8 cellular contexts compared by ENCODE assay signal in genomic region chr7:29563590-29564454, GRCh38. TPM values are rescaled to one million over a fixed set of nuclear protein-coding genes. Genes with fewer than 3 reads are reported as not detected.
DNase-seq lines count a peak whose midpoint lies in the region; ATAC-seq and TF ChIP-seq lines count a peak whose summit lies in the region.

TSS of gene PRR15 (plus strand) at chr7:29563835. CDS start at chr7:29566330, 2,495 bp downstream.

- H3K9ac ChIP-seq in GM23248, result peak within 1 kb of the TSS; percentile 74
- H3K9ac ChIP-seq in muscle layer of colon (ENCODE audit: low read length), result no peak within 1 kb of the TSS

- H3K27ac ChIP-seq in A673 (ENCODE audit: low read depth, low read length, poor library complexity, severe bottlenecking) (no peak within 1 kb of the TSS), GM23248 (peak within 1 kb of the TSS; percentile 71), muscle layer of colon (ENCODE audit: low read depth, low read length) (no peak within 1 kb of the TSS), vagina (no peak within 1 kb of the TSS)

- H3K4me2 ChIP-seq in GM23248 (ENCODE audit: unreplicated experiment), result peak within 1 kb of the TSS; percentile 93

- H3K4me3 ChIP-seq in A673 (ENCODE audit: low read depth, low read length, poor library complexity, severe bottlenecking) (peak within 1 kb of the TSS; percentile 53), GM23248 (peak within 1 kb of the TSS; percentile 88), epithelial cell of proximal tubule (ENCODE audit: low read depth, low read length) (peak within 1 kb of the TSS; percentile 69), muscle layer of colon (ENCODE audit: low read depth in 1 of 2, low read length in 2 of 2) (peak within 1 kb of the TSS; percentile 36 to 75), vagina (peak within 1 kb of the TSS; percentile 46 to 53)

- H3K36me3 ChIP-seq in A673 (ENCODE audit: insufficient read depth, low read length, poor library complexity, severe bottlenecking) (no peaks in the 10 kb centered on the region), GM23248 (ENCODE audit: low read depth) (no peaks in the 10 kb centered on the region), muscle layer of colon (ENCODE audit: insufficient read depth, low read length) (no peaks in the 10 kb centered on the region), vagina (no peaks in the 10 kb centered on the region)

- WGBS in GM23248 (ENCODE audit: low coverage in 1 of 2, low lambda C conversion rate in 2 of 2, missing lambda C conversion rate in 2 of 2), 2 experiments, result 2 to 3% methylated on average over 61 to 63 of the region's 70 CpGs

- intact Hi-C loops in A673 (cut with micrococcal nuclease; ENCODE audit: unreplicated experiment) (loop anchor here (5.0 kb wide), 1 partner anchor 642 kb away; no protein-coding TSS in a partner anchor), vagina (cut with DNase I) (no loop called here)

- peaks cover 71% of the 10 kb centered on the region for H3K27me3 ChIP-seq in A673 (replicated peaks; ENCODE audit: insufficient read depth, low read depth, low read length, poor library complexity)
- H3K27me3 ChIP-seq in GM23248 (replicated peaks; ENCODE audit: insufficient read depth), result no peaks in the 10 kb centered on the region
- peaks cover 33 to 45% of the 10 kb centered on the region in 2 donors for H3K27me3 ChIP-seq in muscle layer of colon (ENCODE audit: control insufficient read depth in 1 of 2, insufficient read depth in 2 of 2, low read length in 2 of 2)
- H3K27me3 ChIP-seq in vagina, result no peaks in the 10 kb centered on the region

- CTCF ChIA-PET in A673 (lab: Charles Lee), result no interaction called here

- peaks cover 14% of the 10 kb centered on the region; the same call in 1 of the 2 replicates for H3F3A ChIP-seq in GM23248 (ENCODE audit: insufficient read depth)

- TF ChIP-seq CTCF in A673 (conservative IDR thresholded peaks at IDR 0.05; ENCODE audit: low read depth, low read length) (no peak), epithelial cell of proximal tubule (conservative IDR thresholded peaks at IDR 0.05; ENCODE audit: low read depth, low read length) (no peak), vagina (IDR thresholded peaks at IDR 0.05) (no peak)

- no peak for TF ChIP-seq POLR2A in vagina (IDR thresholded peaks at IDR 0.05)

- no peaks in the 10 kb centered on the region for H3K9me2 ChIP-seq in GM23248 (ENCODE audit: insufficient read depth)

- H3K4me1 ChIP-seq in A673 (ENCODE audit: insufficient read depth, low read length, poor library complexity, severe bottlenecking), result peaks cover 16% of the 10 kb centered on the region
- H3K4me1 ChIP-seq in GM23248 (ENCODE audit: insufficient read depth), result peaks cover 14% of the 10 kb centered on the region
- H3K4me1 ChIP-seq in muscle layer of colon (ENCODE audit: insufficient read depth, low read length), result peaks cover 21% of the 10 kb centered on the region
- H3K4me1 ChIP-seq in vagina, result peaks cover 37% of the 10 kb centered on the region

- H3K9me3 ChIP-seq in A673 (ENCODE audit: low read depth, low read length, poor library complexity, severe bottlenecking) (no peaks in the 10 kb centered on the region), GM23248 (ENCODE audit: low read depth) (no peaks in the 10 kb centered on the region), muscle layer of colon (ENCODE audit: low read length) (no peaks in the 10 kb centered on the region), vagina (no peaks in the 10 kb centered on the region)

- peak within 1 kb of the TSS; percentile 92 for H2AFZ ChIP-seq in GM23248

- no peaks in the 10 kb centered on the region for H3K79me2 ChIP-seq in GM23248 (ENCODE audit: insufficient read depth)

- H4K20me1 ChIP-seq in GM23248 (ENCODE audit: insufficient read depth), result no peaks in the 10 kb centered on the region

- POLR2A ChIA-PET in A673 (lab: Charles Lee; ENCODE audit: low non-redundant PET), result interaction anchor here (0.7 kb wide), 1 partner anchor 222 kb away, joined by 3 read pairs; no protein-coding TSS in a partner anchor

- in situ Hi-C loops in GM23248 (cut with MboI), result no loop called here

- no TSS peak for BruUV-seq in A673 (replicated peaks; lab: Mats Ljungman, UMichigan)

- DNase-seq in A673 (ENCODE audit: low spot score), result peak; percentile 27
- peak; percentile 58 for DNase-seq in GM23248
- DNase-seq in RPMI8226, result peak; percentile 98
- peak; percentile 38 for DNase-seq in epithelial cell of proximal tubule (ENCODE audit: low read depth)
- DNase-seq in vagina (ENCODE audit: extremely low spot score in 2 of 2), result no peak
- no peak for DNase-seq in amniotic stem cell (lab: John Stamatoyannopoulos, UW)

- no peak for ATAC-seq in GM19035 (IDR thresholded peaks at IDR 0.05; ENCODE audit: unreplicated experiment)

RNA-seq across cellular contexts. Expression of gene PRR15, which starts in this region (rescaled TPM):
- 0.17 TPM in 1 of 2 replicates, not detected in the other for total RNA-seq in A673 (2021)
- total RNA-seq in GM23248 (2014; rRNA removed; shearing (Covaris generic)), result 6.1 and 11.5 TPM in 2 replicates
- 9.2 and 11.5 TPM in 2 replicates for polyA plus RNA-seq in GM23248 (2016; fragmentation: Nextera tagmentation; extraction: Ambion mirVana)
- total RNA-seq in epithelial cell of proximal tubule, result 8.1 and 14.0 TPM in 2 replicates
- not detected for total RNA-seq in vagina

Comparison
In these comparisons a context has a peak if more than half of its experiments do, and no peak if none do; other contexts are left out.
1. Peak in DNase-seq and H3K4me3 ChIP-seq in A673; RNA of the gene not detected or under 1 TPM.
2. DNase-seq: peak in GM23248 (single experiment), RPMI8226 (single experiment) and epithelial cell of proximal tubule (single experiment); none in vagina (0 of 2) and amniotic stem cell (single experiment).
3. Peak in every context shown above with its lines, with median percentiles within 50 percentile points of each other: H3K4me3 ChIP-seq.